Comparison of ENCODE assay signal across 20 cellular contexts in the genomic region with DNA sequence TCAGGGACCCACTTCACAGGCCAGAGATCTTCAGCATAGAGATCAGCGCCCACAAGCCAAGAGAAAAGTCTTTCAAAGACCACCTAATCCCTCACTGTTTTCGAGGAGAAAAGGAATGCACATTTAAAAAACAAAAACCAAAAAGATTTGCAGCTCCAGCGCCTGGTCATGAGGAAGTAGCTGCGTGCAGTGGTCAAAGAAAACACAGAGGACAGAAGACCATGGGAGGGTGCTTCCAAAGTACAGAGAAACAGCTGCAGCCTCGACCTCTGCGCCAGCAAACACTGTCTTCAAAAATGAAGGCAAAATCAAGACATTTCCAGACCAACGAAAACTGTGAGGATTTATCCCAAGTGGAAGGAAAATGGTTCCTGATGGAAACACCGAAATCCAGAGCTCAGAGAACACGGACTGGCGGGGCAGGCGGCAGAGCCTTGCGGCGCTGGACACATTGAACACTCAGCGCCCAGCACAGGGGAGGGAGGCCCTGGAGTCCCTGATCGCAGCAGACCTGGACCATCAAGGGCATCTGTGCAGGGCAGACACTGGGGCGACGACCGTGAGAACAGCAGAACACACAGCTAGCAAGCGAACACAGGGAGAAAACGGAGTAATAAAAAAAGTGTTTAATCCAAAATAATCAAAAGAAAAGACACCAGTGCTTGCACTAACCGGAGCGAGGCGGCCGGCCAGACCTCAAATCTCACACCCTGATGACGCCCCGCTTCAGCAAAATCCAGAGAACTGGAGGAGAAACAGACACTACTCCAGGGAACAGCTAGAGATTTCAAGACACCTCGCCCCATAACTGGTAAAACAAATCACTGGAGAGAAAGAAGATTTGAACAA. TPM values are rescaled to one million over a fixed set of nuclear protein-coding genes. Genes with fewer than 3 reads are reported as not detected.
A peak's percentile ranks its signal among the peaks of the same experiment; 100 is the strongest.
DNase-seq lines count a peak whose midpoint lies in the region; ATAC-seq, FAIRE-seq and TF ChIP-seq lines count a peak whose summit lies in the region.
"Had no signal": no experiment of that assay in that cellular context is flagged by ENCODE, and none has a peak within 500 bp of the region (broad histone marks: within the 10 kb centered on the region; RNA-seq: fewer than 3 reads in every experiment).

No MANE protein-coding gene starts in this region.

- no peak overlapping the region for H3K4me3 ChIP-seq in HepG2 (replicated peaks in 1 of 3; ENCODE audit: insufficient read depth in 1 of 3, low read depth in 2 of 3, low read length in 3 of 3)
- H3K4me3 ChIP-seq: prostate gland, thoracic aorta had no signal

- H3K4me2 ChIP-seq in HepG2 (ENCODE audit: low read depth, low read length): no peak overlapping the region; the same call in 1 of the 2 replicates

- H4K20me1 ChIP-seq in HepG2 (ENCODE audit: insufficient read depth, low read length): no peaks in the 10 kb centered on the region

- intact Hi-C loops in Right ventricle myocardium inferior (cut with DNase I) (loop anchor here (2.0 to 5.0 kb wide), 2 partner anchors 22 to 32 kb away; no protein-coding TSS in a partner anchor), cardiac septum (cut with DNase I) (no loop called here), HepG2 (cut with micrococcal nuclease; ENCODE audit: unreplicated experiment) (no loop called here), sciatic nerve (cut with DNase I) (no loop called here)

- POLR2A ChIA-PET in HepG2 (lab: Yijun Ruan, JAX): interaction anchor here (1.3 to 3.2 kb wide), 3 partner anchors 9 to 18 kb away, joined by 3 to 21 read pairs (median 8); no protein-coding TSS in a partner anchor

- peaks cover 60% of the 10 kb centered on the region for H3K4me1 ChIP-seq in HepG2 (ENCODE audit: insufficient read depth, low read length)
- H3K4me1 ChIP-seq: prostate gland had no signal

- TF ChIP-seq RAD21 in HepG2 (CRISPR knock-in tag; IDR thresholded peaks at IDR 0.05): no peak

- no peak for TF ChIP-seq CTCF in HepG2 (CRISPR knock-in tag; IDR thresholded peaks at IDR 0.05)

- FAIRE-seq in HepG2 (lab: Jason Lieb, UNC): no peak
- FAIRE-seq: D721Med, HTR-8/SVneo had no signal

- TF ChIP-seq POLR2A in HepG2 (IDR thresholded peaks at IDR 0.05; ENCODE audit: insufficient read depth in 1 of 2, low read depth in 2 of 2, low read length in 2 of 2): no peak

- TF ChIP-seq EP300 in HepG2 (IDR thresholded peaks at IDR 0.05; ENCODE audit: low read depth in 2 of 2, low read length in 2 of 2) (no peak), HepG2 (CRISPR knock-in tag; IDR thresholded peaks at IDR 0.05; ENCODE audit: borderline replicate concordance) (no peak)

- no peaks in the 10 kb centered on the region for H3K9me3 ChIP-seq in HepG2 (ENCODE audit: low read length)
- H3K9me3 ChIP-seq: prostate gland, thoracic aorta had no signal

- BruUV-seq in HepG2 (replicated peaks; lab: Mats Ljungman, UMichigan): no TSS peak

- peak; percentile 7 for ATAC-seq in Right ventricle myocardium inferior
- no peak for ATAC-seq in HepG2
- peak; percentile 57 for ATAC-seq in sciatic nerve
- ATAC-seq in GM21717 (IDR thresholded peaks at IDR 0.05; ENCODE audit: unreplicated experiment): no peak

- no peaks in the 10 kb centered on the region for H3K79me2 ChIP-seq in HepG2 (ENCODE audit: insufficient read depth, low read length)

- peaks cover 15 to 87% of the 10 kb centered on the region in 2 experiments for H3K27me3 ChIP-seq in HepG2 (ENCODE audit: control insufficient read depth in 1 of 2, insufficient read depth in 2 of 2, low read length in 2 of 2)

- CTCF ChIA-PET in HepG2 (lab: Yijun Ruan, JAX; ENCODE audit: low intra/inter-chr PET ratio, low total read pairs): no interaction called here

- in situ Hi-C loops in HepG2 (cut with HindIII; ENCODE audit: extremely low pct_ligation_motif_present, low pct_unique_long_range_greater_than_20kb): no loop called here

- H2AFZ ChIP-seq in HepG2 (ENCODE audit: low read length): no peak overlapping the region

- H3K27ac ChIP-seq in HepG2 (ENCODE audit: extremely low read length, insufficient read depth, low read length): no peak overlapping the region
- H3K27ac ChIP-seq: prostate gland, thoracic aorta had no signal

- no peak overlapping the region for H3K9ac ChIP-seq in HepG2 (ENCODE audit: insufficient read depth, low read depth, low read length)

- WGBS in HepG2 (ENCODE audit: low lambda C conversion rate): 61% methylated on average over 27 of the region's 27 CpGs

- no peak for DNase-seq in Right ventricle myocardium inferior (ENCODE audit: missing footprints)
- DNase-seq in cardiac septum (ENCODE audit: low spot score): no peak
- DNase-seq in HepG2 (ENCODE audit: low spot score): no peak
- no peak for DNase-seq in sciatic nerve (ENCODE audit: low spot score)
- DNase-seq in SKM-1 (lab: John Stamatoyannopoulos, UW; ENCODE audit: unreplicated experiment): no peak
- DNase-seq in NCI-H2029 (lab: John Stamatoyannopoulos, UW): no peak
- DNase-seq in MV-4-11 (lab: John Stamatoyannopoulos, UW): no peak
- DNase-seq: 8988T; activated CD4-positive, alpha-beta T cell treated with anti-CD3 and anti-CD28 coated beads, Interleukin-2, amount 50 U/mL, for 4 hours; activated effector memory CD4-positive, alpha-beta T cell treated with anti-CD3 and anti-CD28 coated beads, Interleukin-2, amount 50 U/mL, for 16 hours; amniotic stem cell; C1 segment of cervical spinal cord; Kasumi-1; NCI-H1092 treated with DMSO at 0.1 percent for 48 hours; nephron progenitor cell had no signal

- H3K36me3 ChIP-seq in HepG2 (replicated peaks in 1 of 2; ENCODE audit: control insufficient read depth in 1 of 2, insufficient read depth in 2 of 2, low read length in 2 of 2): no peaks in the 10 kb centered on the region
- H3K36me3 ChIP-seq: prostate gland, thoracic aorta had no signal

TF ChIP-seq in HepG2, 621 proteins besides CTCF, POLR2A, EP300 and RAD21 (continues in another document):
- 0 out of 2 replicates have a peak, but pooled peaks have one; percentile 8 for TF ChIP-seq MED1 (CRISPR knock-in tag; IDR thresholded peaks at IDR 0.05)
- TF ChIP-seq, protein P1, sequence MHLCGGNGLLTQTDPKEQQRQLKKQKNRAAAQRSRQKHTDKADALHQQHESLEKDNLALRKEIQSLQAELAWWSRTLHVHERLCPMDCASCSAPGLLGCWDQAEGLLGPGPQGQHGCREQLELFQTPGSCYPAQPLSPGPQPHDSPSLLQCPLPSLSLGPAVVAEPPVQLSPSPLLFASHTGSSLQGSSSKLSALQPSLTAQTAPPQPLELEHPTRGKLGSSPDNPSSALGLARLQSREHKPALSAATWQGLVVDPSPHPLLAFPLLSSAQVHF (CRISPR knock-in tag; IDR thresholded peaks at IDR 0.05): no peak
- TF ChIP-seq ZNF33B (CRISPR knock-in tag; IDR thresholded peaks at IDR 0.05): no peak
- no peak for TF ChIP-seq HDAC6 (IDR thresholded peaks at IDR 0.05; ENCODE audit: low read depth, low read length)

RNA-seq across cellular contexts. Expression of a gene that starts 12.5 kb away (rescaled TPM):
- total RNA-seq in Right ventricle myocardium inferior (179 TPM), cardiac septum (127 TPM), HepG2 (2016; rRNA removed; fragmentation: Illumina TruSeq; extraction: Trizol) (7.4 and 14.0 TPM in 2 replicates), sciatic nerve (31.7 TPM)
- 9.5 and 12.5 TPM in 2 replicates for total RNA-seq in HepG2 (2016; cell fraction: cytosol; rRNA removed; fragmentation: Illumina TruSeq; extraction: Trizol; ENCODE audit: low read depth)
- 5.2 and 15.7 TPM in 2 replicates for total RNA-seq in HepG2 (2016; cell fraction: insoluble cytoplasmic fraction; rRNA removed; fragmentation: Illumina TruSeq; extraction: Trizol)
- total RNA-seq in HepG2 (2016; cell fraction: membrane; rRNA removed; fragmentation: Illumina TruSeq; extraction: Trizol): 6.9 and 7.7 TPM in 2 replicates
- total RNA-seq in HepG2 (2016; cell fraction: nucleus; rRNA removed; fragmentation: Illumina TruSeq; extraction: Trizol): 21.8 and 25.8 TPM in 2 replicates
- 18.5 and 25.6 TPM in 2 replicates for polyA plus RNA-seq in HepG2 (2011; rRNA removed)
- polyA plus RNA-seq in HepG2 (2011; cell fraction: cytosol; rRNA removed): 11.8 and 15.1 TPM in 2 replicates
- 164 and 213 TPM in 2 replicates for polyA plus RNA-seq in HepG2 (2011; cell fraction: nucleus; rRNA removed)
- polyA plus RNA-seq in HepG2 (2012): 28.2 and 30.9 TPM in 2 replicates
- 1.4 and 1.6 TPM in 2 replicates for polyA plus RNA-seq in HepG2 (2016; cell fraction: cytosol; fragmentation: Illumina TruSeq; extraction: Trizol; ENCODE audit: low read depth)
- 6.3 and 7.6 TPM in 2 replicates for polyA plus RNA-seq in HepG2 (2016; cell fraction: insoluble cytoplasmic fraction; fragmentation: Illumina TruSeq; extraction: Trizol; ENCODE audit: low read depth)
- polyA plus RNA-seq in HepG2 (2016; cell fraction: membrane; fragmentation: Illumina TruSeq; extraction: Trizol; ENCODE audit: low read depth): 3.2 and 3.7 TPM in 2 replicates
- polyA plus RNA-seq in HepG2 (2016; cell fraction: nucleus; fragmentation: Illumina TruSeq; extraction: Trizol; ENCODE audit: insufficient read depth, low read depth): 88.5 and 93.5 TPM in 2 replicates
- polyA minus RNA-seq in HepG2 (2011; rRNA and poly(A)+ RNA removed; ENCODE audit: low replicate concordance): 6.3 and 47.1 TPM in 2 replicates
- 14.7 and 16.2 TPM in 2 replicates for polyA minus RNA-seq in HepG2 (2011; cell fraction: cytosol; rRNA and poly(A)+ RNA removed)
- 40.3 and 44.4 TPM in 2 replicates for polyA minus RNA-seq in HepG2 (2011; cell fraction: nucleus; rRNA and poly(A)+ RNA removed)

Comparison
In these comparisons a context has a peak if more than half of its experiments do, and no peak if none do; other contexts are left out.
1. ATAC-seq: peak in Right ventricle myocardium inferior (single experiment) and sciatic nerve (single experiment); none in HepG2 (single experiment) and GM21717 (single experiment).